Comparison of ENCODE assay signal across 8 cellular contexts in genomic region chrX:104112326-104112951, GRCh38. TPM values are rescaled to one million over a fixed set of nuclear protein-coding genes. Genes with fewer than 3 reads are reported as not detected.
DNase-seq lines count a peak whose midpoint lies in the region; ATAC-seq and TF ChIP-seq lines count a peak whose summit lies in the region.

TSS of gene ZCCHC18 (plus strand) at chrX:104112523. CDS start at chrX:104114112, 1,589 bp downstream.

- H3K9me3 Mint-ChIP-seq in activated naive CD8-positive, alpha-beta T cell treated with anti-CD3 and anti-CD28 coated beads, Interleukin-2, amount 10 ng/mL, durations not matched to agents 7 days and 5 days, result no peaks in the 10 kb centered on the region

- H3K27me3 Mint-ChIP-seq in activated naive CD8-positive, alpha-beta T cell treated with anti-CD3 and anti-CD28 coated beads, Interleukin-2, amount 10 ng/mL, durations not matched to agents 7 days and 5 days, result no peaks in the 10 kb centered on the region

- no peaks in the 10 kb centered on the region for H3K36me3 Mint-ChIP-seq in activated naive CD8-positive, alpha-beta T cell treated with anti-CD3 and anti-CD28 coated beads, Interleukin-2, amount 10 ng/mL, durations not matched to agents 7 days and 5 days

- H3K4me1 Mint-ChIP-seq in activated naive CD8-positive, alpha-beta T cell treated with anti-CD3 and anti-CD28 coated beads, Interleukin-2, amount 10 ng/mL, durations not matched to agents 7 days and 5 days, result peaks cover 28% of the 10 kb centered on the region

- H3K9me3 ChIP-seq in DOHH2 (ENCODE audit: control insufficient read depth, insufficient read depth, low read length), result no peaks in the 10 kb centered on the region
- no peaks in the 10 kb centered on the region for H3K9me3 ChIP-seq in osteoblast (ENCODE audit: low read depth, low read length)

- no peaks in the 10 kb centered on the region for H4K20me1 ChIP-seq in DOHH2 (ENCODE audit: control insufficient read depth, insufficient read depth, low read depth, low read length)
- H4K20me1 ChIP-seq in osteoblast (ENCODE audit: insufficient read depth, low read length), result no peaks in the 10 kb centered on the region

- DNase-seq in HT1080 (ENCODE audit: low read depth), result peak; percentile 68
- DNase-seq in RPMI7951 (ENCODE audit: low read depth), result peak; percentile 47
- DNase-seq in activated naive CD8-positive, alpha-beta T cell treated with anti-CD3 and anti-CD28 coated beads, Interleukin-2, amount 10 ng/mL, durations not matched to agents 7 days and 5 days, result peak; percentile 61
- DNase-seq in Right ventricle myocardium superior, result peak; percentile 67
- DNase-seq in osteoblast (ENCODE audit: insufficient read length, low spot score, missing footprints), result peak; percentile 89
- no peak for DNase-seq in NOMO-1 (lab: John Stamatoyannopoulos, UW; ENCODE audit: unreplicated experiment in 2 of 2)

- POLR2A ChIA-PET in activated naive CD8-positive, alpha-beta T cell treated with anti-CD3 and anti-CD28 coated beads, Interleukin-2, amount 10 ng/mL, durations not matched to agents 7 days and 5 days (lab: Charles Lee), result interaction anchor here (1.0 to 1.6 kb wide), 5 partner anchors 10 to 53 kb away, joined by 3 to 18 read pairs (median 5); partner anchors contain the start of gene SLC25A53

- H2AFZ ChIP-seq in osteoblast (ENCODE audit: low read length), result peak within 1 kb of the TSS; percentile 77

- intact Hi-C loops in Right ventricle myocardium superior (cut with DNase I), result no loop called here

- H3K4me3 ChIP-seq in DOHH2 (ENCODE audit: low read length) (peak within 1 kb of the TSS; percentile 77), osteoblast (ENCODE audit: insufficient read depth, low read length) (peak within 1 kb of the TSS; percentile 74)

- TF ChIP-seq CTCF in DOHH2 (IDR thresholded peaks at IDR 0.05; ENCODE audit: low read depth, low read length, poor library complexity, severe bottlenecking) (no peak), osteoblast (IDR thresholded peaks at IDR 0.05; ENCODE audit: extremely low read depth, low read depth, low read length) (no peak)

- H3F3A ChIP-seq in DOHH2 (ENCODE audit: control insufficient read depth, insufficient read depth), result no peaks in the 10 kb centered on the region

- peaks cover 24% of the 10 kb centered on the region for H3K4me1 ChIP-seq in DOHH2 (ENCODE audit: control insufficient read depth, low read length)
- no peaks in the 10 kb centered on the region for H3K4me1 ChIP-seq in osteoblast (ENCODE audit: insufficient read depth, low read length)

- no peaks in the 10 kb centered on the region for H3K9me2 ChIP-seq in DOHH2 (replicated peaks; ENCODE audit: control insufficient read depth, low read length)

- H3K4me2 ChIP-seq in DOHH2 (ENCODE audit: low read length) (peak within 1 kb of the TSS; percentile 79), osteoblast (ENCODE audit: insufficient read depth, low read length) (peak within 1 kb of the TSS; percentile 77)

- H3K79me2 ChIP-seq in DOHH2 (ENCODE audit: control insufficient read depth, low read length), result peaks cover 5% of the 10 kb centered on the region; the same call in 1 of the 2 replicates
- no peaks in the 10 kb centered on the region for H3K79me2 ChIP-seq in osteoblast (ENCODE audit: insufficient read depth, low read length)

- H3K27me3 ChIP-seq in DOHH2 (ENCODE audit: control insufficient read depth, low read length), result no peaks in the 10 kb centered on the region
- H3K27me3 ChIP-seq in osteoblast (ENCODE audit: insufficient read depth, low read length), result peaks cover 44% of the 10 kb centered on the region

- peak within 1 kb of the TSS; percentile 92 for H3K4me3 Mint-ChIP-seq in activated naive CD8-positive, alpha-beta T cell treated with anti-CD3 and anti-CD28 coated beads, Interleukin-2, amount 10 ng/mL, durations not matched to agents 7 days and 5 days

- peak within 1 kb of the TSS; percentile 93 for H3K27ac Mint-ChIP-seq in activated naive CD8-positive, alpha-beta T cell treated with anti-CD3 and anti-CD28 coated beads, Interleukin-2, amount 10 ng/mL, durations not matched to agents 7 days and 5 days

- H3K27ac ChIP-seq in DOHH2 (ENCODE audit: low read depth, low read length), result peak within 1 kb of the TSS; percentile 44
- no peak within 1 kb of the TSS for H3K27ac ChIP-seq in osteoblast (ENCODE audit: low read depth, low read length)

- H3K36me3 ChIP-seq in DOHH2 (ENCODE audit: control insufficient read depth, low read length) (no peaks in the 10 kb centered on the region), osteoblast (ENCODE audit: insufficient read depth, low read length) (no peaks in the 10 kb centered on the region)

- ATAC-seq in GM21423 (IDR thresholded peaks at IDR 0.05; ENCODE audit: unreplicated experiment), result peak; percentile 67
- ATAC-seq in activated naive CD8-positive, alpha-beta T cell treated with anti-CD3 and anti-CD28 coated beads, Interleukin-2, amount 10 ng/mL, durations not matched to agents 7 days and 5 days (ENCODE audit: low read depth), result peak; percentile 49
- ATAC-seq in Right ventricle myocardium superior (ENCODE audit: poor library complexity), result peak; percentile 89

RNA-seq across cellular contexts. Expression of gene ZCCHC18, which starts in this region (rescaled TPM):
- total RNA-seq in HT1080 (2014; rRNA removed; shearing (Covaris generic)), result 0.94 and 1.2 TPM in 2 replicates
- 1.2 TPM in 2 replicates for polyA plus RNA-seq in HT1080 (2015; cell fraction: cytosol; rRNA removed)
- 1.5 and 4.1 TPM in 2 replicates for polyA plus RNA-seq in HT1080 (2015; cell fraction: nucleus; rRNA removed)
- 0.20 TPM in 1 of 2 replicates, not detected in the other for total RNA-seq in RPMI7951 (2014; rRNA removed; shearing (Covaris generic))
- total RNA-seq in activated naive CD8-positive, alpha-beta T cell treated with anti-CD3 and anti-CD28 coated beads, Interleukin-2, amount 10 ng/mL, durations not matched to agents 7 days and 5 days, result 10 to 100 TPM in 1 of 2 experiments, 1 to 10 TPM in 1; 8.8 to 13.5 TPM
- 0.65 TPM for total RNA-seq in Right ventricle myocardium superior
- total RNA-seq in osteoblast, result 0.29 and 1.1 TPM in 2 replicates

Comparison
In these comparisons a context has a peak if more than half of its experiments do, and no peak if none do; other contexts are left out.
1. Peak in DNase-seq in RPMI7951; RNA of the gene not detected or under 1 TPM.
2. Peak in DNase-seq and ATAC-seq in Right ventricle myocardium superior; RNA of the gene not detected or under 1 TPM.
3. DNase-seq: peak in HT1080 (single experiment), activated naive CD8-positive, alpha-beta T cell treated with anti-CD3 and anti-CD28 coated beads, Interleukin-2, amount 10 ng/mL, durations not matched to agents 7 days and 5 days (single experiment) and osteoblast (single experiment); none in NOMO-1 (0 of 2).
4. Peak in every context shown above with its lines, with median percentiles within 50 percentile points of each other: ATAC-seq.